In the genomic region with DNA sequence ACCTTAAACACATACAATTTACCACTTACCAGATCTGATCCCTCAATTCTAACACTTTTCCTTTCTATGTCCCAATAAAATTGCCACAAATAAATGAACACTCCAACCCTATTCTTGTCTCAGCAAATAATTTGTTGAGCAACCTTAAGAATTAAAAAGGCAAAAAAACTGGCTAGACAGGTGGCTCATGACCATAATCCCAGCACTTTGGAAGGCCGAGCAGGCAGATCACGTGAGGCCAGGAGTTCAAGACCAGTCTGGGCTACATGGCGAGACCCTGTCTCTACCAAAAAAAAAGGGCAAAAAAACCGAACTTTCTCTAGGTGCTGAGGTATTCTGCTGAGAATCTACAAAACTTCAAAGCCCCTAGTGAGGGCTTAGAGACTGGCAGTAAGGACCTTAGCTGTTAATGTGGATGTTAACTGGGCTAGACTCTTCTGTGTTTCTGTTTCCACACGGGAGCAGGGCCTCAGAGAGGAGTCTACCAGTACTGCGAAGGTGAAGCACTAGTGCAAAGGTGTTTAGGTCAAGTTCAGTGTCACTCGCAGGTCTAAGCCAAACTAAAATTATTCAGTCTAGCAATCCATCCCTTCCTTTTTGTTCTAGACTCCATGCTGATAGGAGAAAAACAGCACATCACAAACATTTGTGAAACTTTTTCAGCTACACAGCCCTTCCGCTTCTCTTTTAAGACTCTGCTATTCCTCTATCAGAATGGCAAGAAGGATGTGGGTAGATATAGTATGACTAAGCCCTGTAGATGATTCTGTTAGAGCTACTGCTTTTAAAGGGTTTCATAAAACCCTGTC, we compare ENCODE assay signal across 1 cellular context.
TF ChIP-seq lines count a peak whose summit lies in the region.

No MANE protein-coding gene starts in this region.

TF ChIP-seq in HepG2, 621 proteins besides CTCF, POLR2A, EP300 and RAD21 (continued from another document):
- TF ChIP-seq, protein P1, sequence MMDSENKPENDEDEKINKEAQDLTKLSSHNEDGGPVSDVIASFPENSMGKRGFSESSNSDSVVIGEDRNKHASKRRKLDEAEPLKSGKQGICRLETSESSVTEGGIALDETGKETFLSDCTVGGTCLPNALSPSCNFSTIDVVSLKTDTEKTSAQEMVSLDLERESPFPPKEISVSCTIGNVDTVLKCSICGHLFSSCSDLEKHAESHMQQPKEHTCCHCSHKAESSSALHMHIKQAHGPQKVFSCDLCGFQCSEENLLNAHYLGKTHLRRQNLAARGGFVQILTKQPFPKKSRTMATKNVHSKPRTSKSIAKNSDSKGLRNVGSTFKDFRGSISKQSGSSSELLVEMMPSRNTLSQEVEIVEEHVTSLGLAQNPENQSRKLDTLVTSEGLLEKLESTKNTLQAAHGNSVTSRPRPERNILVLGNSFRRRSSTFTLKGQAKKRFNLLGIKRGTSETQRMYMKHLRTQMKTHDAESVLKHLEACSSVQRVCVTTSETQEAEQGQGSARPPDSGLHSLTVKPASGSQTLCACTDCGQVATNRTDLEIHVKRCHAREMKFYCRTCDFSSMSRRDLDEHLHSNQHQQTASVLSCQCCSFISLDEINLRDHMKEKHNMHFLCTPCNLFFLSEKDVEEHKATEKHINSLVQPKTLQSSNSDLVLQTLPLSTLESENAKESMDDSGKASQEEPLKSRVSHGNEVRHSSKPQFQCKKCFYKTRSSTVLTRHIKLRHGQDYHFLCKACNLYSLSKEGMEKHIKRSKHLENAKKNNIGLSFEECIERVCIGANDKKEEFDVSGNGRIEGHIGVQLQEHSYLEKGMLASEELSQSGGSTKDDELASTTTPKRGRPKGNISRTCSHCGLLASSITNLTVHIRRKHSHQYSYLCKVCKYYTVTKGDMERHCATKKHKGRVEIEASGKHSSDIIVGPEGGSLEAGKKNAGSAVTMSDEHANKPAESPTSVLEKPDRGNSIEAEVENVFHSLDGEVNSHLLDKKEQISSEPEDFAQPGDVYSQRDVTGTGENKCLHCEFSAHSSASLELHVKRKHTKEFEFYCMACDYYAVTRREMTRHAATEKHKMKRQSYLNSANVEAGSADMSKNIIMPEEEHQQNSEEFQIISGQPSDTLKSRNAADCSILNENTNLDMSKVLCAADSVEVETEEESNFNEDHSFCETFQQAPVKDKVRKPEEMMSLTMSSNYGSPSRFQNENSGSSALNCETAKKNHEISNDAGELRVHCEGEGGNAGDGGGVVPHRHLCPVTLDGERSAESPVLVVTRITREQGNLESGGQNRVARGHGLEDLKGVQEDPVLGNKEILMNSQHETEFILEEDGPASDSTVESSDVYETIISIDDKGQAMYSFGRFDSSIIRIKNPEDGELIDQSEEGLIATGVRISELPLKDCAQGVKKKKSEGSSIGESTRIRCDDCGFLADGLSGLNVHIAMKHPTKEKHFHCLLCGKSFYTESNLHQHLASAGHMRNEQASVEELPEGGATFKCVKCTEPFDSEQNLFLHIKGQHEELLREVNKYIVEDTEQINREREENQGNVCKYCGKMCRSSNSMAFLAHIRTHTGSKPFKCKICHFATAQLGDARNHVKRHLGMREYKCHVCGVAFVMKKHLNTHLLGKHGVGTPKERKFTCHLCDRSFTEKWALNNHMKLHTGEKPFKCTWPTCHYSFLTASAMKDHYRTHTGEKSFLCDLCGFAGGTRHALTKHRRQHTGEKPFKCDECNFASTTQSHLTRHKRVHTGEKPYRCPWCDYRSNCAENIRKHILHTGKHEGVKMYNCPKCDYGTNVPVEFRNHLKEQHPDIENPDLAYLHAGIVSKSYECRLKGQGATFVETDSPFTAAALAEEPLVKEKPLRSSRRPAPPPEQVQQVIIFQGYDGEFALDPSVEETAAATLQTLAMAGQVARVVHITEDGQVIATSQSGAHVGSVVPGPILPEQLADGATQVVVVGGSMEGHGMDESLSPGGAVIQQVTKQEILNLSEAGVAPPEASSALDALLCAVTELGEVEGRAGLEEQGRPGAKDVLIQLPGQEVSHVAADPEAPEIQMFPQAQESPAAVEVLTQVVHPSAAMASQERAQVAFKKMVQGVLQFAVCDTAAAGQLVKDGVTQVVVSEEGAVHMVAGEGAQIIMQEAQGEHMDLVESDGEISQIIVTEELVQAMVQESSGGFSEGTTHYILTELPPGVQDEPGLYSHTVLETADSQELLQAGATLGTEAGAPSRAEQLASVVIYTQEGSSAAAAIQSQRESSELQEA (CRISPR knock-in tag; IDR thresholded peaks at IDR 0.05; ENCODE audit: not compliant biosample characterization) = no peak
- TF ChIP-seq JARID2 (CRISPR knock-in tag; IDR thresholded peaks at IDR 0.05; ENCODE audit: insufficient replicate concordance) = no peak
- no peak for TF ChIP-seq PTBP1 (IDR thresholded peaks at IDR 0.05; ENCODE audit: low read depth, low read length, poor library complexity, severe bottlenecking)
- TF ChIP-seq SKI (IDR thresholded peaks at IDR 0.05; ENCODE audit: partially characterized antibody) = peak; percentile 72
- TF ChIP-seq RARA (CRISPR knock-in tag; IDR thresholded peaks at IDR 0.05) = peak; percentile 74
- no peak for TF ChIP-seq SALL2 (CRISPR knock-in tag; IDR thresholded peaks at IDR 0.05)
- TF ChIP-seq, protein P2, sequence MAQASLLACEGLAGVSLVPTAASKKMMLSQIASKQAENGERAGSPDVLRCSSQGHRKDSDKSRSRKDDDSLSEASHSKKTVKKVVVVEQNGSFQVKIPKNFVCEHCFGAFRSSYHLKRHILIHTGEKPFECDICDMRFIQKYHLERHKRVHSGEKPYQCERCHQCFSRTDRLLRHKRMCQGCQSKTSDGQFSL (CRISPR knock-in tag; IDR thresholded peaks at IDR 0.05) = no peak
- TF ChIP-seq BORCS8-MEF2B (CRISPR knock-in tag; IDR thresholded peaks at IDR 0.05) = no peak
- TF ChIP-seq DMAP1 (CRISPR knock-in tag; IDR thresholded peaks at IDR 0.05) = 0 out of 2 replicates have a peak, but pooled peaks have one; percentile 8
- peak; percentile 59; the same call in 1 of the 2 replicates for TF ChIP-seq PPARG (CRISPR knock-in tag; conservative IDR thresholded peaks at IDR 0.05)
TF ChIP-seq in HepG2: peak in this region for 15.
